Comparison of ENCODE assay signal across 23 cellular contexts in the genomic region with DNA sequence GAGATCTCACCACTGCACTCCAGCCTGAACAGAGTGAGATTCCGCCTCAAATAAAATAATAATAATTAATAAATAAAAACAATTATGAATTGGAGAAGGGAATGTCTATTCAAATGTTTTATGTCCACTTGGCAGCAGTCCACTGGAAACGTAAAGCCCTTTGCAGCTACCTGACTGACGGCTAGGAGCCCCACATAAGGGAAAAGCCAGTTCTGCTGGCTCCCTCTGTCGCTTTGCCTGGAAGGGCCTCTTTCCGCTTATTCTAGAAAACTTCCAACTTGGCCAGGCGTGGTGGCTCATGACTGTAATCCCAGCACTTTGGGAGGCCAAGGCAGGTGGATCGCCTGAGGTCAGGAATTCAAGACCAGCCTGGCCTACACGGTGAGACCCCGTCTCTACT. TPM values are rescaled to one million over a fixed set of nuclear protein-coding genes. Genes with fewer than 3 reads are reported as not detected.
"Had no signal": no experiment of that assay in that cellular context is flagged by ENCODE, and none has a peak within 500 bp of the region (broad histone marks: within the 10 kb centered on the region; RNA-seq: fewer than 3 reads in every experiment).

No MANE protein-coding gene starts in this region.

- H3K27ac Mint-ChIP-seq: activated CD4-positive, alpha-beta T cell treated with anti-CD3 and anti-CD28 coated beads for 36 hours; activated CD8-positive, alpha-beta memory T cell treated with anti-CD3 and anti-CD28 coated beads, Interleukin-2, amount 10 ng/mL, durations not matched to agents 7 days and 5 days; activated CD8-positive, alpha-beta T cell treated with anti-CD3 and anti-CD28 coated beads, Interleukin-2, amount 10 ng/mL, durations not matched to agents 7 days and 5 days; activated naive CD8-positive, alpha-beta T cell treated with anti-CD3 and anti-CD28 coated beads for 36 hours; activated T-helper 2 cell treated with anti-CD3 and anti-CD28 coated beads, Interferon-gamma antibody, Interleukin-2, Interleukin-4, amounts not matched to agents 10 μg/mL and 5 μg/mL and 100 μg/mL, durations not matched to agents 14 hours and 24 hours and 36 hours; endodermal cell; neural progenitor cell; T-helper 2 cell treated with Interferon-gamma antibody and Interleukin-4, amounts not matched to agents 5 μg/mL and 100 μg/mL, for 36 hours had no signal

- DNase-seq: activated CD4-positive, alpha-beta T cell treated with anti-CD3 and anti-CD28 coated beads for 36 hours; activated CD4-positive, CD25-positive, alpha-beta regulatory T cell; activated CD8-positive, alpha-beta memory T cell treated with anti-CD3 and anti-CD28 coated beads, Interleukin-2, amount 10 ng/mL, durations not matched to agents 7 days and 5 days; activated CD8-positive, alpha-beta T cell treated with anti-CD3 and anti-CD28 coated beads, Interleukin-2, amount 10 ng/mL, durations not matched to agents 7 days and 5 days; activated naive CD4-positive, alpha-beta T cell treated with Interleukin-2 at 50 U/mL for 16 hours; activated naive CD8-positive, alpha-beta T cell treated with anti-CD3 and anti-CD28 coated beads for 36 hours; activated T-cell treated with anti-CD3 and anti-CD28 coated beads, Interleukin-2, amount 50 U/mL, for 48 hours; endodermal cell; foreskin keratinocyte; heart right ventricle; naive thymus-derived CD8-positive, alpha-beta T cell; occipital lobe; spleen; stimulated activated naive CD4-positive, alpha-beta T cell; T-helper 1 cell had no signal

- H3K4me1 Mint-ChIP-seq: activated CD4-positive, alpha-beta T cell treated with anti-CD3 and anti-CD28 coated beads for 36 hours; activated CD8-positive, alpha-beta memory T cell treated with anti-CD3 and anti-CD28 coated beads, Interleukin-2, amount 10 ng/mL, durations not matched to agents 7 days and 5 days; activated naive CD8-positive, alpha-beta T cell treated with anti-CD3 and anti-CD28 coated beads for 36 hours had no signal

- H3K27me3 ChIP-seq: adrenal gland, body of pancreas, heart right ventricle, suprapubic skin, tibial artery had no signal

- H3K9me3 ChIP-seq: adrenal gland, body of pancreas, spleen, suprapubic skin, tibial artery had no signal

- H3K36me3 Mint-ChIP-seq: activated CD8-positive, alpha-beta memory T cell treated with anti-CD3 and anti-CD28 coated beads, Interleukin-2, amount 10 ng/mL, durations not matched to agents 7 days and 5 days; activated naive CD8-positive, alpha-beta T cell treated with anti-CD3 and anti-CD28 coated beads for 36 hours; naive thymus-derived CD8-positive, alpha-beta T cell; neural progenitor cell had no signal

- H3K36me3 ChIP-seq: adrenal gland, heart right ventricle, neural progenitor cell, spleen, suprapubic skin, tibial artery had no signal

- H3K27ac ChIP-seq: adrenal gland, body of pancreas, foreskin keratinocyte, heart right ventricle, neural progenitor cell, suprapubic skin had no signal

- H3K4me2 ChIP-seq: neural progenitor cell had no signal

- H3K4me3 ChIP-seq: adrenal gland, body of pancreas, coronary artery, heart right ventricle, neural progenitor cell, spleen, suprapubic skin, tibial artery had no signal

- H2AFZ ChIP-seq: neural progenitor cell had no signal

- H3K9me3 Mint-ChIP-seq: activated T-helper 2 cell treated with anti-CD3 and anti-CD28 coated beads, Interferon-gamma antibody, Interleukin-2, Interleukin-4, amounts not matched to agents 10 μg/mL and 5 μg/mL and 100 μg/mL, durations not matched to agents 14 hours and 24 hours and 36 hours; endodermal cell; T-helper 2 cell treated with Interferon-gamma antibody and Interleukin-4, amounts not matched to agents 5 μg/mL and 100 μg/mL, for 36 hours had no signal

- H3K4me3 Mint-ChIP-seq: activated CD4-positive, alpha-beta T cell treated with anti-CD3 and anti-CD28 coated beads for 36 hours; activated CD8-positive, alpha-beta memory T cell treated with anti-CD3 and anti-CD28 coated beads, Interleukin-2, amount 10 ng/mL, durations not matched to agents 7 days and 5 days; activated CD8-positive, alpha-beta T cell treated with anti-CD3 and anti-CD28 coated beads, Interleukin-2, amount 10 ng/mL, durations not matched to agents 7 days and 5 days; activated naive CD8-positive, alpha-beta T cell treated with anti-CD3 and anti-CD28 coated beads for 36 hours; endodermal cell; naive thymus-derived CD8-positive, alpha-beta T cell; neural progenitor cell; T-helper 2 cell treated with Interferon-gamma antibody and Interleukin-4, amounts not matched to agents 5 μg/mL and 100 μg/mL, for 36 hours had no signal

- ATAC-seq: activated CD4-positive, alpha-beta T cell treated with anti-CD3 and anti-CD28 coated beads for 36 hours; activated CD8-positive, alpha-beta memory T cell treated with anti-CD3 and anti-CD28 coated beads, Interleukin-2, amount 10 ng/mL, durations not matched to agents 7 days and 5 days; activated CD8-positive, alpha-beta T cell treated with anti-CD3 and anti-CD28 coated beads, Interleukin-2, amount 10 ng/mL, durations not matched to agents 7 days and 5 days; foreskin keratinocyte; naive thymus-derived CD8-positive, alpha-beta T cell had no signal

RNA-seq across cellular contexts. Expression of a gene that starts 6.1 kb away (rescaled TPM):
- total RNA-seq: activated CD8-positive, alpha-beta T cell treated with anti-CD3 and anti-CD28 coated beads, Interleukin-2, amount 10 ng/mL, durations not matched to agents 7 days and 5 days had no signal
